Comparison of ENCODE assay signal across 1 cellular context in the genomic region with DNA sequence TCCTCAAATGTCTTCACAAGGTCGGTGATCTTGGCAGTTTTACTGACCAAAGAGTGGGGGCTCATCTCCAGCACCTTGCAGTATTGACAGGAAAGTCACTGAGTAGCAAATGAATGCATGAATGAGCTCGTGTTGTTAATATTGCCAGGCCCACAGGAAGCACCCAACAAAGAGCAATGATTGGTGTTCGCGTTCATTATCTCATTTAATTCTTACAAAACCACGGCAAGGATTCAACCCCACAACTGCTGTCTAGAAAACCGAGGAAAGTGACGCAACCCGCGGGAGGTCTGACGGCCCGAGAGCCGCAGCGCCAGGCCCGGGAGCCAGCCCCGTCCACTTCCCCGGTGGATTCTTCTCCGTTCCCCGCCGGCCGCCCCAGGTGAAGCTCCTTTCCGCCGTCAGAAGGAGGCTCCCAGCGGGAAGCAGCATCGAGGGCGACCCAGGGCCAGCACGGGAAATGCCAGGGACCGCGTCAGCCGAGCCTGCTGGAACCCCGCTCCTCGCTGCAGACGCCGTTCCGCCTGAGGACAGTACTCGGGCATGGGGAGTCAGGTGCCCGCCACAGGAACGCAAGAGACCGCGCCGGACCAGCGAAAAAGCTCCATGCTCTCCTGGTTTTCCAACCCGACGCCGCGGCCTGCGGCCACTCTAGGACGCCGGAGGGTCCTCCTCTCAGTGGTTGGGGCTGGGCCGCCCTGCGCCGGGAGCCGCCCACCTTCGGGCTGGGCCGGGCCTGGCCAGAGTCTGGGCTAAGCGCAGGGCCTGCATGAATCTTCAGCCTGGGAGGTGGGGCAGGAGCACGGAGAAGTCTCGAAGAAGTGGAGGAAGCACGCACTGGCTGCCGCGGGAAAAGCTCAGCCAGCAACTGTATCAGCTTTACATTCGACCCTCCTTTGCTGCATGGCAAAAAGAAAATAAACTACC.
A peak's percentile ranks its signal among the peaks of the same experiment; 100 is the strongest.
TF ChIP-seq lines count a peak whose summit lies in the region.

No MANE protein-coding gene starts in this region.

TF ChIP-seq in GM12878, 131 proteins besides CTCF, POLR2A, EP300 and RAD21 (continued from another document):
- TF ChIP-seq, protein P1, sequence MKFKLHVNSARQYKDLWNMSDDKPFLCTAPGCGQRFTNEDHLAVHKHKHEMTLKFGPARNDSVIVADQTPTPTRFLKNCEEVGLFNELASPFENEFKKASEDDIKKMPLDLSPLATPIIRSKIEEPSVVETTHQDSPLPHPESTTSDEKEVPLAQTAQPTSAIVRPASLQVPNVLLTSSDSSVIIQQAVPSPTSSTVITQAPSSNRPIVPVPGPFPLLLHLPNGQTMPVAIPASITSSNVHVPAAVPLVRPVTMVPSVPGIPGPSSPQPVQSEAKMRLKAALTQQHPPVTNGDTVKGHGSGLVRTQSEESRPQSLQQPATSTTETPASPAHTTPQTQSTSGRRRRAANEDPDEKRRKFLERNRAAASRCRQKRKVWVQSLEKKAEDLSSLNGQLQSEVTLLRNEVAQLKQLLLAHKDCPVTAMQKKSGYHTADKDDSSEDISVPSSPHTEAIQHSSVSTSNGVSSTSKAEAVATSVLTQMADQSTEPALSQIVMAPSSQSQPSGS (IDR thresholded peaks at IDR 0.05; ENCODE audit: low read length) = peak; percentile 52; the same call in 1 of the 2 replicates
- TF ChIP-seq NBN (IDR thresholded peaks at IDR 0.05) (peak; percentile 56; the same call in 1 of the 2 replicates), EGR1 (IDR thresholded peaks at IDR 0.05; ENCODE audit: borderline replicate concordance in 1 of 2, low read depth in 2 of 2, low read length in 2 of 2) (peak in 1 of 2 experiments; percentile 68; a peak in 1 of 3 replicates), EED (IDR thresholded peaks at IDR 0.05; ENCODE audit: low read depth) (no peak; the same call in none of the 2 replicates), BHLHE40 (IDR thresholded peaks at IDR 0.05; ENCODE audit: borderline replicate concordance in 1 of 2, low read depth in 2 of 2, low read length in 1 of 2) (peak in 1 of 2 experiments; percentile 45; a peak in 2 of 4 replicates), CHD2 (IDR thresholded peaks at IDR 0.05; ENCODE audit: borderline replicate concordance, low read depth, low read length) (0 out of 2 replicates have a peak, but pooled peaks have one; percentile 26), IKZF2 (IDR thresholded peaks at IDR 0.05) (peak; percentile 79 to 85; a peak in 3 of 4 replicates), TAF1 (IDR thresholded peaks at IDR 0.05; ENCODE audit: borderline replicate concordance, low read depth, low read length) (peak; percentile 99), RB1 (IDR thresholded peaks at IDR 0.05; ENCODE audit: borderline replicate concordance) (peak; percentile 66; the same call in 1 of the 2 replicates), RUNX3 (IDR thresholded peaks at IDR 0.05; ENCODE audit: low read length) (peak; percentile 56), RCOR1 (conservative IDR thresholded peaks at IDR 0.05; ENCODE audit: low read depth, low read length) (no peak), SP1 (IDR thresholded peaks at IDR 0.05; ENCODE audit: low read depth, low read length) (no peak), MEF2B (IDR thresholded peaks at IDR 0.05; ENCODE audit: partially characterized antibody, poor library complexity, severe bottlenecking) (peak; percentile 23), YY1 (IDR thresholded peaks at IDR 0.05; ENCODE audit: low read depth, low read length) (0 out of 2 replicates have a peak, but pooled peaks have one; percentile 12), EZH2 (IDR thresholded peaks at IDR 0.05; ENCODE audit: borderline replicate concordance, control insufficient read depth, low read depth, low read length) (no peak), ZNF207 (IDR thresholded peaks at IDR 0.05; ENCODE audit: borderline replicate concordance) (no peak; the same call in 1 of the 2 replicates), ZZZ3 (IDR thresholded peaks at IDR 0.05; ENCODE audit: control insufficient read depth, insufficient read length, low read depth) (no peak), NRF1 (conservative IDR thresholded peaks at IDR 0.05; ENCODE audit: low read depth, low read length) (0 out of 2 replicates have a peak, but pooled peaks have one; percentile 8), DPF2 (IDR thresholded peaks at IDR 0.05) (peak; percentile 80), TARDBP (IDR thresholded peaks at IDR 0.05; ENCODE audit: borderline replicate concordance) (0 out of 2 replicates have a peak, but pooled peaks have one; percentile 36), SMAD5 (IDR thresholded peaks at IDR 0.05; ENCODE audit: low read depth) (0 out of 2 replicates have a peak, but pooled peaks have one; percentile 58), WRNIP1 (IDR thresholded peaks at IDR 0.05; ENCODE audit: borderline replicate concordance, low read depth, low read length) (no peak), CREM (IDR thresholded peaks at IDR 0.05; ENCODE audit: low read depth) (peak; percentile 30; the same call in 1 of the 2 replicates), BACH1 (IDR thresholded peaks at IDR 0.05; ENCODE audit: borderline replicate concordance) (peak; percentile 71; the same call in 1 of the 2 replicates), RBBP5 (conservative IDR thresholded peaks at IDR 0.05) (no peak), CBFB (IDR thresholded peaks at IDR 0.05; ENCODE audit: low read depth) (peak; percentile 65)
- TF ChIP-seq, protein P2, sequence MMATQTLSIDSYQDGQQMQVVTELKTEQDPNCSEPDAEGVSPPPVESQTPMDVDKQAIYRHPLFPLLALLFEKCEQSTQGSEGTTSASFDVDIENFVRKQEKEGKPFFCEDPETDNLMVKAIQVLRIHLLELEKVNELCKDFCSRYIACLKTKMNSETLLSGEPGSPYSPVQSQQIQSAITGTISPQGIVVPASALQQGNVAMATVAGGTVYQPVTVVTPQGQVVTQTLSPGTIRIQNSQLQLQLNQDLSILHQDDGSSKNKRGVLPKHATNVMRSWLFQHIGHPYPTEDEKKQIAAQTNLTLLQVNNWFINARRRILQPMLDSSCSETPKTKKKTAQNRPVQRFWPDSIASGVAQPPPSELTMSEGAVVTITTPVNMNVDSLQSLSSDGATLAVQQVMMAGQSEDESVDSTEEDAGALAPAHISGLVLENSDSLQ (IDR thresholded peaks at IDR 0.05) = no peak
- TF ChIP-seq, protein P3, sequence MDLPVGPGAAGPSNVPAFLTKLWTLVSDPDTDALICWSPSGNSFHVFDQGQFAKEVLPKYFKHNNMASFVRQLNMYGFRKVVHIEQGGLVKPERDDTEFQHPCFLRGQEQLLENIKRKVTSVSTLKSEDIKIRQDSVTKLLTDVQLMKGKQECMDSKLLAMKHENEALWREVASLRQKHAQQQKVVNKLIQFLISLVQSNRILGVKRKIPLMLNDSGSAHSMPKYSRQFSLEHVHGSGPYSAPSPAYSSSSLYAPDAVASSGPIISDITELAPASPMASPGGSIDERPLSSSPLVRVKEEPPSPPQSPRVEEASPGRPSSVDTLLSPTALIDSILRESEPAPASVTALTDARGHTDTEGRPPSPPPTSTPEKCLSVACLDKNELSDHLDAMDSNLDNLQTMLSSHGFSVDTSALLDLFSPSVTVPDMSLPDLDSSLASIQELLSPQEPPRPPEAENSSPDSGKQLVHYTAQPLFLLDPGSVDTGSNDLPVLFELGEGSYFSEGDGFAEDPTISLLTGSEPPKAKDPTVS (IDR thresholded peaks at IDR 0.05; ENCODE audit: low read depth, low read length) = no peak
- TF ChIP-seq, protein P4, sequence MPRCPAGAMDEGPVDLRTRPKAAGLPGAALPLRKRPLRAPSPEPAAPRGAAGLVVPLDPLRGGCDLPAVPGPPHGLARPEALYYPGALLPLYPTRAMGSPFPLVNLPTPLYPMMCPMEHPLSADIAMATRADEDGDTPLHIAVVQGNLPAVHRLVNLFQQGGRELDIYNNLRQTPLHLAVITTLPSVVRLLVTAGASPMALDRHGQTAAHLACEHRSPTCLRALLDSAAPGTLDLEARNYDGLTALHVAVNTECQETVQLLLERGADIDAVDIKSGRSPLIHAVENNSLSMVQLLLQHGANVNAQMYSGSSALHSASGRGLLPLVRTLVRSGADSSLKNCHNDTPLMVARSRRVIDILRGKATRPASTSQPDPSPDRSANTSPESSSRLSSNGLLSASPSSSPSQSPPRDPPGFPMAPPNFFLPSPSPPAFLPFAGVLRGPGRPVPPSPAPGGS (IDR thresholded peaks at IDR 0.05; ENCODE audit: borderline replicate concordance, insufficient read depth, low read depth, low read length, poor library complexity, severe bottlenecking) = no peak
- TF ChIP-seq, protein P5, sequence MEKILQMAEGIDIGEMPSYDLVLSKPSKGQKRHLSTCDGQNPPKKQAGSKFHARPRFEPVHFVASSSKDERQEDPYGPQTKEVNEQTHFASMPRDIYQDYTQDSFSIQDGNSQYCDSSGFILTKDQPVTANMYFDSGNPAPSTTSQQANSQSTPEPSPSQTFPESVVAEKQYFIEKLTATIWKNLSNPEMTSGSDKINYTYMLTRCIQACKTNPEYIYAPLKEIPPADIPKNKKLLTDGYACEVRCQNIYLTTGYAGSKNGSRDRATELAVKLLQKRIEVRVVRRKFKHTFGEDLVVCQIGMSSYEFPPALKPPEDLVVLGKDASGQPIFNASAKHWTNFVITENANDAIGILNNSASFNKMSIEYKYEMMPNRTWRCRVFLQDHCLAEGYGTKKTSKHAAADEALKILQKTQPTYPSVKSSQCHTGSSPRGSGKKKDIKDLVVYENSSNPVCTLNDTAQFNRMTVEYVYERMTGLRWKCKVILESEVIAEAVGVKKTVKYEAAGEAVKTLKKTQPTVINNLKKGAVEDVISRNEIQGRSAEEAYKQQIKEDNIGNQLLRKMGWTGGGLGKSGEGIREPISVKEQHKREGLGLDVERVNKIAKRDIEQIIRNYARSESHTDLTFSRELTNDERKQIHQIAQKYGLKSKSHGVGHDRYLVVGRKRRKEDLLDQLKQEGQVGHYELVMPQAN (conservative IDR thresholded peaks at IDR 0.05) = no peak; the same call in 1 of the 2 replicates
